ENCODE assay signal across 8 cellular contexts in genomic region chr13:52599037-52599852, GRCh38. TPM values are rescaled to one million over a fixed set of nuclear protein-coding genes. Genes with fewer than 3 reads are reported as not detected.
A peak's percentile ranks its signal among the peaks of the same experiment; 100 is the strongest.
DNase-seq lines count a peak whose midpoint lies in the region; ATAC-seq and TF ChIP-seq lines count a peak whose summit lies in the region.

No MANE protein-coding gene starts in this region.

- peak overlapping the region; percentile 50 to 73 (median 62) for H3K4me3 ChIP-seq in BLaER1 treated with 17β-estradiol and CSF1 and Interleukin-3, amounts not matched to agents 10 nM and 100 nM
- peak overlapping the region in 1 of 2 donors; percentile 72 for H3K4me3 ChIP-seq in body of pancreas
- H3K4me3 ChIP-seq in kidney epithelial cell (ENCODE audit: low read depth, low read length): peak overlapping the region; percentile 47
- peak overlapping the region; percentile 54 to 85 for H3K4me3 ChIP-seq in stomach smooth muscle (ENCODE audit: low read length in 2 of 2)

- peak overlapping the region; percentile 66 to 95 (median 83) for H3K4me2 ChIP-seq in BLaER1 treated with 17β-estradiol and CSF1 and Interleukin-3, amounts not matched to agents 10 nM and 100 nM

- H3K27me3 ChIP-seq in BLaER1 treated with 17β-estradiol and CSF1 and Interleukin-3, amounts not matched to agents 10 nM and 100 nM: peaks cover 0 to 13% (median 7%) of the 10 kb centered on the region in 11 experiments; a peak in 9 of 22 replicates
- H3K27me3 ChIP-seq in body of pancreas: no peaks in the 10 kb centered on the region
- H3K27me3 ChIP-seq in kidney epithelial cell (ENCODE audit: control insufficient read depth, insufficient read depth, low read length): no peaks in the 10 kb centered on the region
- H3K27me3 ChIP-seq in stomach smooth muscle (ENCODE audit: control insufficient read depth in 1 of 2, insufficient read depth in 2 of 2, low read length in 2 of 2): no peaks in the 10 kb centered on the region

- WGBS in body of pancreas, 2 donors: 11 to 14% methylated on average over 11 to 13 of the region's 13 CpGs

- H4K20me1 ChIP-seq in BLaER1 treated with 17β-estradiol and CSF1 and Interleukin-3, amounts not matched to agents 10 nM and 100 nM: no peaks in the 10 kb centered on the region

- peak overlapping the region; percentile 43 to 79 (median 73); a peak in 21 of 22 replicates for H3K9ac ChIP-seq in BLaER1 treated with 17β-estradiol and CSF1 and Interleukin-3, amounts not matched to agents 10 nM and 100 nM
- peak overlapping the region; percentile 74 to 80 for H3K9ac ChIP-seq in stomach smooth muscle (ENCODE audit: low read length in 2 of 2)

- ATAC-seq in GM21360 (IDR thresholded peaks at IDR 0.05; ENCODE audit: unreplicated experiment) (peak; percentile 13), body of pancreas (peak; percentile 46)

- H3K9me3 ChIP-seq in BLaER1 treated with 17β-estradiol and CSF1 and Interleukin-3, amounts not matched to agents 10 nM and 100 nM (replicated peaks in 1 of 11): peaks cover 0 to 8% (median 0%) of the 10 kb centered on the region in 11 experiments; a peak in 3 of 22 replicates
- H3K9me3 ChIP-seq in body of pancreas (no peaks in the 10 kb centered on the region), stomach smooth muscle (ENCODE audit: control insufficient read depth in 2 of 2, low read length in 2 of 2) (no peaks in the 10 kb centered on the region)

- peaks cover 0 to 11% (median 6%) of the 10 kb centered on the region in 10 experiments; a peak in 6 of 20 replicates for H3K4me1 ChIP-seq in BLaER1 treated with 17β-estradiol and CSF1 and Interleukin-3, amounts not matched to agents 10 nM and 100 nM
- H3K4me1 ChIP-seq in body of pancreas: peaks cover 12% of the 10 kb centered on the region
- H3K4me1 ChIP-seq in stomach smooth muscle (ENCODE audit: control insufficient read depth, insufficient read depth, low read length): peaks cover 10% of the 10 kb centered on the region

- no peak for TF ChIP-seq POLR2A in body of pancreas (IDR thresholded peaks at IDR 0.05)

- H3K27ac ChIP-seq in BLaER1 treated with 17β-estradiol and CSF1 and Interleukin-3, amounts not matched to agents 10 nM and 100 nM: peak overlapping the region in 7 of 11 experiments; percentile 45 to 81 (median 66); a peak in 14 of 22 replicates
- H3K27ac ChIP-seq in body of pancreas (peak overlapping the region; percentile 2 to 72 (median 47)), stomach smooth muscle (ENCODE audit: low read length) (peak overlapping the region; percentile 76)

- intact Hi-C loops in body of pancreas (cut with DNase I): no loop called here

- no peaks in the 10 kb centered on the region for H3K36me3 ChIP-seq in BLaER1 treated with 17β-estradiol and CSF1 and Interleukin-3, amounts not matched to agents 10 nM and 100 nM
- H3K36me3 ChIP-seq in body of pancreas (replicated peaks in 1 of 2; ENCODE audit: insufficient read depth in 1 of 2, low read depth in 2 of 2): no peaks in the 10 kb centered on the region
- H3K36me3 ChIP-seq in kidney epithelial cell (ENCODE audit: control insufficient read depth, insufficient read depth, low read length): no peaks in the 10 kb centered on the region
- H3K36me3 ChIP-seq in stomach smooth muscle (ENCODE audit: control insufficient read depth in 2 of 2, insufficient read depth in 2 of 2, low read length in 2 of 2): no peaks in the 10 kb centered on the region

- peak; percentile 15 for DNase-seq in NAMALWA (ENCODE audit: low spot score)
- DNase-seq in body of pancreas: no peak
- DNase-seq in kidney epithelial cell (ENCODE audit: low read depth): no peak
- no peak for DNase-seq in SIG-M5 (lab: John Stamatoyannopoulos, UW)
- DNase-seq in GOT3 (lab: John Stamatoyannopoulos, UW): no peak

- TF ChIP-seq CTCF in body of pancreas (IDR thresholded peaks at IDR 0.05) (no peak), kidney epithelial cell (IDR thresholded peaks at IDR 0.05; ENCODE audit: insufficient read depth, low read length, poor library complexity, severe bottlenecking) (no peak)

RNA-seq across cellular contexts. Expression of gene HNRNPA1L2, which starts 43.0 kb away (rescaled TPM):
- 1 to 10 TPM in 1 of 2 donors, not detected in 1; 3.9 TPM for total RNA-seq in body of pancreas
- total RNA-seq in kidney epithelial cell: 4.0 and 7.2 TPM in 2 replicates

RNA-seq across cellular contexts. Expression of gene SUGT1, which starts 53.4 kb away (rescaled TPM):
- total RNA-seq in body of pancreas (10 to 100 TPM; 12.5 to 31.4 TPM), kidney epithelial cell (44.6 and 49.8 TPM in 2 replicates)
